8 cellular contexts compared by ENCODE assay signal in the genomic region with DNA sequence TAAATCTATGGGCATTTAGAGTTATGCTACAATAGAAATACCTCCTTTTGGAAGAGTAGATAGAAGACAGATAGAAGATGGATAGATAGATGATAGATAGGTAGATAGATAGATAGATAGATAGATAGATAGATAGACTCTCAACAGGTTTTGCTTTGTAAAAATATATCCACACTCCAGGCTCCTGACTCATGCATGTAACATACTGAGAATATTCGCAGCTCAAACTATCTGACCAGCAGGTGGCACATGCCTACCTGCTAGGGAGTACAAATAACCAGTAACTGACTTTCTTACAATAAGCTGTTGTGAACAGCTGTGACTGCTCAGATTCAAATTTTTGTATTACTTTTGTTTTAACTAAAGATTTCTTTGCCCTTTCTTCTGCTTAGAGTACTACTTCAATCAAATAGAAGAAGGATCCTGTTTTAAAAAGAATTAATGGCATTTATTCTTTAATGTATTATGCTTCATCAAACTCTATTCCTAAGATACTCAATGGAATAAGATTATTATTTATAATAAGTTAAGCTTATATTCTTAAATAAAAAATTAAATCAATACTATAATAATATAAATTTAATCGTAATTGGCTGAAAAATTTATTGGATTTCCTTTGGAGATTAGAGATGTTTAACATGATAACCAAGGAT. TPM values are rescaled to one million over a fixed set of nuclear protein-coding genes. Genes with fewer than 3 reads are reported as not detected.
DNase-seq lines count a peak whose midpoint lies in the region; ATAC-seq and FAIRE-seq lines count a peak whose summit lies in the region.

No MANE protein-coding gene starts in this region.

- no peak overlapping the region for H2BK15ac ChIP-seq in mesenchymal stem cell (ENCODE audit: low read depth, poor library complexity, severe bottlenecking)

- ATAC-seq in GM21381 (IDR thresholded peaks at IDR 0.05; ENCODE audit: unreplicated experiment), result peak; percentile 92
- ATAC-seq in central memory CD8-positive, alpha-beta T cell (replicated peaks; ENCODE audit: extremely low read depth, poor library complexity, severe bottlenecking), result peak; percentile 43

- no peaks in the 10 kb centered on the region for H3K4me1 ChIP-seq in mesenchymal stem cell (ENCODE audit: control insufficient read depth, insufficient read depth, low read depth, low read length)

- no peak overlapping the region for H3K18ac ChIP-seq in mesenchymal stem cell (ENCODE audit: low read depth in 1 of 2, low read length in 2 of 2)

- peaks cover 1% of the 10 kb centered on the region for H3K27me3 Mint-ChIP-seq in central memory CD8-positive, alpha-beta T cell

- no peak overlapping the region for H4K91ac ChIP-seq in mesenchymal stem cell (ENCODE audit: low read length)

- no peak overlapping the region for H4K8ac ChIP-seq in mesenchymal stem cell (ENCODE audit: low read length)

- no peaks in the 10 kb centered on the region for H3K4me1 Mint-ChIP-seq in central memory CD8-positive, alpha-beta T cell

- no peak overlapping the region for H2AFZ ChIP-seq in mesenchymal stem cell (ENCODE audit: low read depth, low read length)

- peak; percentile 79 for FAIRE-seq in RCC 7860 (lab: Jason Lieb, UNC)

- no peaks in the 10 kb centered on the region for H3K36me3 ChIP-seq in mesenchymal stem cell (ENCODE audit: control insufficient read depth in 1 of 2, insufficient read depth in 2 of 2, low read depth in 1 of 2, low read length in 2 of 2)

- H3K4me3 Mint-ChIP-seq in central memory CD8-positive, alpha-beta T cell, result no peak overlapping the region

- no peak overlapping the region for H2AK5ac ChIP-seq in mesenchymal stem cell (ENCODE audit: low read length, severe bottlenecking)

- H3K9ac ChIP-seq in mesenchymal stem cell (ENCODE audit: low read length), result no peak overlapping the region

- H3K27ac ChIP-seq in mesenchymal stem cell (ENCODE audit: low read length, poor library complexity, severe bottlenecking), result no peak overlapping the region

- no peak overlapping the region for H2BK120ac ChIP-seq in mesenchymal stem cell (ENCODE audit: low read depth, low read length)

- H3K4me2 ChIP-seq in mesenchymal stem cell (ENCODE audit: low read length, poor library complexity, severe bottlenecking), result no peak overlapping the region

- no peak overlapping the region for H3K4ac ChIP-seq in mesenchymal stem cell (ENCODE audit: low read depth in 1 of 2, low read length in 2 of 2)

- peaks cover 6% of the 10 kb centered on the region for H3K9me3 ChIP-seq in mesenchymal stem cell (ENCODE audit: control insufficient read depth, low read length)

- H3K36me3 Mint-ChIP-seq in central memory CD8-positive, alpha-beta T cell (ENCODE audit: insufficient read depth), result no peaks in the 10 kb centered on the region

- no peaks in the 10 kb centered on the region for H3K79me1 ChIP-seq in mesenchymal stem cell (replicated peaks; ENCODE audit: low read length, poor library complexity, severe bottlenecking)

- 0% methylated on average over 1 of the region's 2 CpGs for WGBS in mesenchymal stem cell

- H3K14ac ChIP-seq in mesenchymal stem cell (ENCODE audit: low read length in 2 of 2), result no peak overlapping the region

- H3K23ac ChIP-seq in mesenchymal stem cell (ENCODE audit: low read length in 2 of 2), result no peak overlapping the region

- no peaks in the 10 kb centered on the region for H3K9me3 Mint-ChIP-seq in central memory CD8-positive, alpha-beta T cell

- no peak overlapping the region for H3K27ac Mint-ChIP-seq in central memory CD8-positive, alpha-beta T cell (ENCODE audit: low read depth)

- H2BK5ac ChIP-seq in mesenchymal stem cell (ENCODE audit: low read depth, low read length, poor library complexity, severe bottlenecking), result no peak overlapping the region

- DNase-seq in GDM1 (lab: John Stamatoyannopoulos, UW) (peak; percentile 32), HK-2 (ENCODE audit: unreplicated experiment) (peak; percentile 43), RCC 7860 (ENCODE audit: low spot score) (peak; percentile 56), mesenchymal stem cell (peak; percentile 73), cerebellar nuclear complex (lab: John Stamatoyannopoulos, UW) (no peak), anterior cingulate cortex (lab: John Stamatoyannopoulos, UW) (no peak)
- no peak for DNase-seq in central memory CD8-positive, alpha-beta T cell (ENCODE audit: low spot score in 2 of 2)

- H2BK12ac ChIP-seq in mesenchymal stem cell (ENCODE audit: low read length in 2 of 2), result no peak overlapping the region

- H3K4me3 ChIP-seq in mesenchymal stem cell (ENCODE audit: insufficient read depth in 1 of 2, low read depth in 1 of 2, low read length in 2 of 2), result no peak overlapping the region

- H3K27me3 ChIP-seq in mesenchymal stem cell (ENCODE audit: control insufficient read depth in 1 of 2, insufficient read depth in 1 of 2, low read length in 2 of 2), result no peaks in the 10 kb centered on the region

RNA-seq across cellular contexts. Expression of a gene that starts 15.8 kb away (rescaled TPM):
- polyA plus RNA-seq in mesenchymal stem cell (2013, experiment 1 of 2), result 16.9 TPM
- polyA plus RNA-seq in mesenchymal stem cell (2013, experiment 2 of 2), result 18.5 TPM

Comparison
In these comparisons a context has a peak if more than half of its experiments do, and no peak if none do; other contexts are left out.
1. DNase-seq: peak in GDM1 (single experiment), HK-2 (single experiment), RCC 7860 (single experiment) and mesenchymal stem cell (single experiment); none in central memory CD8-positive, alpha-beta T cell (0 of 2), cerebellar nuclear complex (0 of 2) and anterior cingulate cortex (0 of 58).